In genomic region chr19:53537126-53537522, GRCh38 we compare ENCODE assay signal across 8 cellular contexts. TPM values are rescaled to one million over a fixed set of nuclear protein-coding genes. Genes with fewer than 3 reads are reported as not detected.
DNase-seq lines count a peak whose midpoint lies in the region; TF ChIP-seq lines count a peak whose summit lies in the region.

No MANE protein-coding gene starts in this region.

- peaks cover 0 to 10% (median 4%) of the 10 kb centered on the region in 4 donors for H3K36me3 ChIP-seq in stomach

- TF ChIP-seq EP300 in stomach (IDR thresholded peaks at IDR 0.05), result no peak

- peaks cover 19% of the 10 kb centered on the region for H3K9me3 Mint-ChIP-seq in activated T-cell treated with anti-CD3 and anti-CD28 coated beads, Interleukin-2, amount 50 U/mL, for 24 hours
- H3K9me3 Mint-ChIP-seq in activated CD4-positive, alpha-beta memory T cell treated with anti-CD3 and anti-CD28 coated beads for 36 hours, result peaks cover 9% of the 10 kb centered on the region

- no peaks in the 10 kb centered on the region for H3K27me3 Mint-ChIP-seq in activated T-cell treated with anti-CD3 and anti-CD28 coated beads, Interleukin-2, amount 50 U/mL, for 24 hours
- peaks cover 4% of the 10 kb centered on the region for H3K27me3 Mint-ChIP-seq in activated CD4-positive, alpha-beta memory T cell treated with anti-CD3 and anti-CD28 coated beads for 36 hours

- POLR2A ChIA-PET in activated CD4-positive, alpha-beta memory T cell treated with anti-CD3 and anti-CD28 coated beads for 36 hours (lab: Charles Lee), result interaction anchor here (1.0 to 1.8 kb wide), 2 partner anchors 16 kb away, joined by 5 to 6 read pairs; no protein-coding TSS in a partner anchor

- intact Hi-C loops in activated CD4-positive, alpha-beta memory T cell treated with anti-CD3 and anti-CD28 coated beads for 36 hours (cut with micrococcal nuclease), result loop anchor here (1.0 kb wide), 1 partner anchor 17 kb away; no protein-coding TSS in a partner anchor
- intact Hi-C loops in stomach (cut with DNase I; ENCODE audit: low total_unique reads), result no loop called here

- no peaks in the 10 kb centered on the region for H3K9me3 ChIP-seq in stomach

- H3K4me1 ChIP-seq in stomach, result peaks cover 0 to 14% (median 2%) of the 10 kb centered on the region in 4 donors

- H3K27ac ChIP-seq in stomach, result peak overlapping the region; percentile 77 to 91 (median 85)

- CTCF ChIA-PET in activated CD4-positive, alpha-beta memory T cell treated with anti-CD3 and anti-CD28 coated beads for 36 hours (lab: Charles Lee), result no interaction called here

- peak overlapping the region; percentile 49 for H3K4me3 ChIP-seq in iPS-11a (ENCODE audit: low read depth, low read length)
- H3K4me3 ChIP-seq in stomach, result peak overlapping the region; percentile 60 to 73 (median 61)

- no peak for TF ChIP-seq CTCF in stomach (IDR thresholded peaks at IDR 0.05)

- peak overlapping the region; percentile 95 for H3K4me3 Mint-ChIP-seq in activated T-cell treated with anti-CD3 and anti-CD28 coated beads, Interleukin-2, amount 50 U/mL, for 24 hours
- peak overlapping the region; percentile 96 for H3K4me3 Mint-ChIP-seq in activated CD4-positive, alpha-beta memory T cell treated with anti-CD3 and anti-CD28 coated beads for 36 hours

- H3K36me3 Mint-ChIP-seq in activated T-cell treated with anti-CD3 and anti-CD28 coated beads, Interleukin-2, amount 50 U/mL, for 24 hours (ENCODE audit: low read depth), result peaks cover 80% of the 10 kb centered on the region
- peaks cover 54% of the 10 kb centered on the region for H3K36me3 Mint-ChIP-seq in activated CD4-positive, alpha-beta memory T cell treated with anti-CD3 and anti-CD28 coated beads for 36 hours

- H3K4me1 Mint-ChIP-seq in activated T-cell treated with anti-CD3 and anti-CD28 coated beads, Interleukin-2, amount 50 U/mL, for 24 hours (ENCODE audit: low read depth), result peaks cover 48% of the 10 kb centered on the region
- peaks cover 26% of the 10 kb centered on the region for H3K4me1 Mint-ChIP-seq in activated CD4-positive, alpha-beta memory T cell treated with anti-CD3 and anti-CD28 coated beads for 36 hours (ENCODE audit: low read depth)

- no peak for DNase-seq in activated T-cell treated with anti-CD3 and anti-CD28 coated beads, Interleukin-2, amount 50 U/mL, for 24 hours
- no peak for DNase-seq in activated T-cell treated with anti-CD3 and anti-CD28 coated beads, Interleukin-2, amount 50 U/mL, for 48 hours
- no peak for DNase-seq in activated CD4-positive, alpha-beta memory T cell treated with anti-CD3 and anti-CD28 coated beads for 36 hours
- DNase-seq in stomach (no peak), NCI-H2107 (lab: John Stamatoyannopoulos, UW) (no peak), iPS-NIHi11 (ENCODE audit: low spot score) (no peak)
- DNase-seq in stimulated activated CD4-positive, alpha-beta T cell treated with anti-CD3 and anti-CD28 coated beads, Interleukin-4, amount 100 ng/mL, for 4 hours, result no peak

- H3K27me3 ChIP-seq in stomach, result no peaks in the 10 kb centered on the region

- no peak for TF ChIP-seq POLR2A in stomach (IDR thresholded peaks at IDR 0.05)

- H3K27ac Mint-ChIP-seq in activated T-cell treated with anti-CD3 and anti-CD28 coated beads, Interleukin-2, amount 50 U/mL, for 24 hours, result peak overlapping the region; percentile 99
- H3K27ac Mint-ChIP-seq in activated CD4-positive, alpha-beta memory T cell treated with anti-CD3 and anti-CD28 coated beads for 36 hours, result peak overlapping the region; percentile 98

- WGBS in stomach, 5 donors, result 48 to 65% (median 55%) methylated on average over 8 to 12 of the region's 12 CpGs

RNA-seq across cellular contexts. Expression of gene ZNF331, which starts 0.8 kb away (rescaled TPM):
- 10 to 100 TPM; 20.8 to 23.1 TPM for total RNA-seq in activated CD4-positive, alpha-beta memory T cell treated with anti-CD3 and anti-CD28 coated beads for 36 hours
- 10 to 100 TPM in 4 of 5 donors, 1 to 10 TPM in 1; 2.9 to 67.2 (median 17.9) TPM for total RNA-seq in stomach
- polyA plus RNA-seq in stomach, result 1 to 10 TPM; 8.1 to 8.9 (median 8.5) TPM
